8 cellular contexts compared by ENCODE assay signal in the genomic region with DNA sequence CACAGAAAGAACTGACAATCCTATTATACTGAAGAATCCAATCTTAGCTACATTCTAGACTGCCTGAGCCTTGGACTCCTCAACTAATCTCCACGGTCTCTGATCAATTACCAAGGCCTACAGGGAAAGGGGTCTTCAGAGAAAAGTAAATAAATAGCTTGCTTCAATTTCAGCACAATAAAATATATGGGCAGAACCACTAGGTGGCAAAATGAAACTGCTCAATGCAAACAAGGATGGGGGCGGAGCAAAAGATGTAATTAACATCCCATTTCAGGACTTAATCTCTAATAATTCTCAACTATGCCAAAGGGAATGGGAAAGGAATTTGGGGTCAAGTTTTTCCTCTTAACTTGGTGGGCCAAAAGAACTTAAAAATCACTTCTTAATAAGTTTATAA.
A peak's percentile ranks its signal among the peaks of the same experiment; 100 is the strongest.
DNase-seq lines count a peak whose midpoint lies in the region; ATAC-seq and TF ChIP-seq lines count a peak whose summit lies in the region.

No MANE protein-coding gene starts in this region.

- intact Hi-C loops in stomach (cut with DNase I; ENCODE audit: low total_unique reads): no loop called here

- peaks cover 3% of the 10 kb centered on the region for H3K4me1 Mint-ChIP-seq in chondrocyte (ENCODE audit: low read depth)

- no peaks in the 10 kb centered on the region for H4K20me1 ChIP-seq in OCI-LY1 (ENCODE audit: insufficient read depth, low read length)

- H3K79me2 ChIP-seq in OCI-LY1 (ENCODE audit: insufficient read depth, low read length): no peaks in the 10 kb centered on the region

- H3K9me3 ChIP-seq in OCI-LY1 (ENCODE audit: low read length): no peaks in the 10 kb centered on the region
- peaks cover 0 to 10% (median 1%) of the 10 kb centered on the region in 4 donors for H3K9me3 ChIP-seq in stomach

- no peak overlapping the region for H3K27ac Mint-ChIP-seq in chondrocyte (ENCODE audit: unreplicated experiment)

- no peaks in the 10 kb centered on the region for H3K9me2 ChIP-seq in OCI-LY1 (ENCODE audit: low read depth, low read length)

- no peaks in the 10 kb centered on the region for H3F3A ChIP-seq in OCI-LY1 (ENCODE audit: insufficient read depth, low read length)

- H3K27me3 ChIP-seq in OCI-LY1 (ENCODE audit: insufficient read depth, low read length) (no peaks in the 10 kb centered on the region), stomach (no peaks in the 10 kb centered on the region)

- TF ChIP-seq CTCF in GM12865 (IDR thresholded peaks at IDR 0.05; ENCODE audit: insufficient read depth, low read depth, low read length, missing control alignments): no peak
- TF ChIP-seq CTCF in OCI-LY1 (IDR thresholded peaks at IDR 0.05; ENCODE audit: low read length): peak; percentile 36; the same call in 1 of the 2 replicates
- TF ChIP-seq CTCF in chondrocyte (IDR thresholded peaks at IDR 0.05): peak; percentile 82
- TF ChIP-seq CTCF in stomach (IDR thresholded peaks at IDR 0.05): peak in 2 of 7 experiments; percentile 19 to 37

- no peak for ATAC-seq in HG02852 (IDR thresholded peaks at IDR 0.05; ENCODE audit: unreplicated experiment)

- no peak for TF ChIP-seq POLR2A in stomach (IDR thresholded peaks at IDR 0.05)

- TF ChIP-seq EP300 in stomach (IDR thresholded peaks at IDR 0.05): no peak

- H3K36me3 ChIP-seq in OCI-LY1 (ENCODE audit: insufficient read depth, low read length): peaks cover 42% of the 10 kb centered on the region
- peaks cover 0 to 25% (median 9%) of the 10 kb centered on the region in 4 donors for H3K36me3 ChIP-seq in stomach

- H3K27ac ChIP-seq in OCI-LY1 (ENCODE audit: low read depth, low read length, poor library complexity, severe bottlenecking): no peak overlapping the region
- no peak overlapping the region for H3K27ac ChIP-seq in stomach

- H3K36me3 Mint-ChIP-seq in chondrocyte (ENCODE audit: low read depth): peaks cover 1% of the 10 kb centered on the region

- H3K4me1 ChIP-seq in OCI-LY1 (ENCODE audit: insufficient read depth, low read length, severe bottlenecking): no peaks in the 10 kb centered on the region
- H3K4me1 ChIP-seq in stomach: no peaks in the 10 kb centered on the region

- DNase-seq in Ammon's horn (ENCODE audit: low spot score) (peak; percentile 49), GM12865 (ENCODE audit: low read depth) (peak; percentile 27), chondrocyte (ENCODE audit: low spot score) (no peak), midbrain (lab: John Stamatoyannopoulos, UW) (peak; percentile 32), stomach (no peak), ureter (ENCODE audit: low spot score) (no peak)

- no peak overlapping the region for H3K4me2 ChIP-seq in OCI-LY1 (ENCODE audit: low read length)

- H3K4me3 Mint-ChIP-seq in chondrocyte (ENCODE audit: unreplicated experiment): no peak overlapping the region

- H3K4me3 ChIP-seq in GM12865 (ENCODE audit: low read depth, low read length): no peak overlapping the region
- no peak overlapping the region for H3K4me3 ChIP-seq in OCI-LY1 (ENCODE audit: low read depth, low read length, poor library complexity, severe bottlenecking)
- no peak overlapping the region for H3K4me3 ChIP-seq in stomach

- H3K9ac ChIP-seq in OCI-LY1 (ENCODE audit: low read length): no peak overlapping the region

- WGBS in stomach, 5 donors: 20 to 50% (median 32%) methylated on average over 2 of the region's 2 CpGs

- H3K27me3 Mint-ChIP-seq in chondrocyte (ENCODE audit: low read depth): no peaks in the 10 kb centered on the region

- H3K9me3 Mint-ChIP-seq in chondrocyte (ENCODE audit: low read depth): peaks cover 13% of the 10 kb centered on the region

- H2AFZ ChIP-seq in OCI-LY1 (ENCODE audit: low read length): no peak overlapping the region

Comparison
In these comparisons a context has a peak if more than half of its experiments do, and no peak if none do; other contexts are left out.
1. DNase-seq: peak in Ammon's horn (single experiment), GM12865 (single experiment) and midbrain (single experiment); none in chondrocyte (single experiment), stomach (single experiment) and ureter (single experiment).